9 cellular contexts compared by ENCODE assay signal in the genomic region with DNA sequence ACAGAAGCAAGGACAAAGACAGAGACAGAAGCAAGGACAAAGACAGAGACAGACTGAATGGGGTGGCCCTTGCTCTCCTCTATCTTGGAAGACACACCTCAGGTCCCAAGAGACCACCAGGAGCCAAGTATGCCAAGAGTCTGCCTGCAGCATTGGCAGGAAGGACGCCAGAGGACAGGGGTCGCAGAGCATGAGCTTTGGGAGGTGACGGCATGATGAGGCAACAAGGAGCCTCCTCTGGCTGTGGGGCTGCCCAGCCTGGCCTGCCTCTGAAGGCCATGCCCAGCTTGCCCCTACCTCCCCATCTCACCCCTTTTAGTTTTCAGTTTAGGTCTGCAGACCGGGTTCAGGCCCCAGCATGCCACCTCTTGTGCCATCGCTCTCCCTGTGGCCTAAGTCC. TPM values are rescaled to one million over a fixed set of nuclear protein-coding genes. Genes with fewer than 3 reads are reported as not detected.
DNase-seq lines count a peak whose midpoint lies in the region; ATAC-seq and TF ChIP-seq lines count a peak whose summit lies in the region.
"Had no signal": no experiment of that assay in that cellular context is flagged by ENCODE, and none has a peak within 500 bp of the region (broad histone marks: within the 10 kb centered on the region; RNA-seq: fewer than 3 reads in every experiment).

No MANE protein-coding gene starts in this region.

- H3K27me3 ChIP-seq in heart left ventricle: no peaks in the 10 kb centered on the region
- no peaks in the 10 kb centered on the region for H3K27me3 ChIP-seq in neural progenitor cell
- H3K27me3 ChIP-seq in aorta (ENCODE audit: control insufficient read depth in 1 of 2, insufficient read depth in 2 of 2, low read length in 1 of 2): no peaks in the 10 kb centered on the region

- no peaks in the 10 kb centered on the region for H3K9me3 Mint-ChIP-seq in neural progenitor cell

- H3K9me3 ChIP-seq in heart left ventricle (no peaks in the 10 kb centered on the region), neural progenitor cell (ENCODE audit: low read depth) (no peaks in the 10 kb centered on the region), aorta (ENCODE audit: control insufficient read depth, low read length) (no peaks in the 10 kb centered on the region)

- H3K4me3 Mint-ChIP-seq in neural progenitor cell: peak overlapping the region; percentile 44

- 56 to 77% (median 68%) methylated on average over 5 of the region's 5 CpGs for WGBS in heart left ventricle, 4 donors
- WGBS in aorta, 2 donors: 20 to 30% methylated on average over 5 of the region's 5 CpGs

- peaks cover 71% of the 10 kb centered on the region for H3K4me1 Mint-ChIP-seq in neural progenitor cell

- no peaks in the 10 kb centered on the region for H4K20me1 ChIP-seq in neural progenitor cell (ENCODE audit: low read depth)

- no peak for TF ChIP-seq POLR2A in heart left ventricle (IDR thresholded peaks at IDR 0.05)

- no peak for DNase-seq in heart left ventricle
- DNase-seq in left ventricle myocardium superior: no peak
- DNase-seq in fibroblast of gingiva (ENCODE audit: low read depth): peak; percentile 70
- DNase-seq in neural progenitor cell (ENCODE audit: low spot score): no peak
- no peak for DNase-seq in aorta
- DNase-seq in CD1c-positive myeloid dendritic cell (ENCODE audit: extremely low spot score): no peak
- no peak for DNase-seq in NCI-H1048 (lab: John Stamatoyannopoulos, UW)
- no peak for DNase-seq in SIG-M5 treated with dmso at 0.1 percent for 504 hours (lab: John Stamatoyannopoulos, UW; ENCODE audit: unreplicated experiment)

- peak overlapping the region; percentile 69 to 96 (median 86) for H3K27ac ChIP-seq in heart left ventricle
- H3K27ac ChIP-seq in neural progenitor cell: no peak overlapping the region
- H3K27ac ChIP-seq in aorta (ENCODE audit: low read depth in 1 of 2, low read length in 2 of 2): peak overlapping the region in 1 of 2 donors; percentile 89
- H3K27ac ChIP-seq: KMS-11 had no signal

- H3K4me3 ChIP-seq in heart left ventricle: peak overlapping the region in 2 of 12 donors; percentile 1 to 32
- H3K4me3 ChIP-seq in neural progenitor cell: no peak overlapping the region
- no peak overlapping the region for H3K4me3 ChIP-seq in aorta (ENCODE audit: low read length in 2 of 2)

- peaks cover 0 to 50% (median 4%) of the 10 kb centered on the region in 9 donors for H3K36me3 ChIP-seq in heart left ventricle
- no peaks in the 10 kb centered on the region for H3K36me3 ChIP-seq in neural progenitor cell
- no peaks in the 10 kb centered on the region for H3K36me3 ChIP-seq in aorta (ENCODE audit: control insufficient read depth in 1 of 2, insufficient read depth in 2 of 2, low read length in 1 of 2)

- peaks cover 12% of the 10 kb centered on the region for H3K27me3 Mint-ChIP-seq in neural progenitor cell (ENCODE audit: insufficient read depth, low read depth)

- TF ChIP-seq CTCF in heart left ventricle (IDR thresholded peaks at IDR 0.05): no peak
- TF ChIP-seq CTCF in neural progenitor cell (IDR thresholded peaks at IDR 0.05): no peak

- H3K79me2 ChIP-seq in neural progenitor cell (ENCODE audit: low read depth): no peaks in the 10 kb centered on the region

- H3K4me2 ChIP-seq in neural progenitor cell: peak overlapping the region; percentile 67
- H3K4me2 ChIP-seq: KMS-11 had no signal

- peak overlapping the region; percentile 91 for H3K27ac Mint-ChIP-seq in neural progenitor cell

- ATAC-seq in heart left ventricle (no peak), left ventricle myocardium superior (no peak), aorta (ENCODE audit: low FRiP score) (peak; percentile 40)

- H3K36me3 Mint-ChIP-seq in neural progenitor cell: no peaks in the 10 kb centered on the region

- H3K9ac ChIP-seq in neural progenitor cell: no peak overlapping the region
- H3K9ac ChIP-seq: KMS-11 had no signal

- intact Hi-C loops in heart left ventricle (cut with DNase I): loop anchor here in 4 of 10 donors (10.0 kb wide), 2 partner anchors 217 to 297 kb away; a partner anchor contains a TSS
- intact Hi-C loops in left ventricle myocardium superior (cut with micrococcal nuclease): no loop called here
- intact Hi-C loops in aorta (cut with DNase I): loop anchor here in 1 of 2 donors (2.0 to 5.0 kb wide), 2 partner anchors 17 to 884 kb away; a partner anchor contains a TSS

- no peak overlapping the region for H2AFZ ChIP-seq in neural progenitor cell (replicated peaks)

- peaks cover 7% of the 10 kb centered on the region for H3F3A ChIP-seq in neural progenitor cell (ENCODE audit: low read depth)

- H3K4me1 ChIP-seq in heart left ventricle: peaks cover 2 to 98% (median 62%) of the 10 kb centered on the region in 12 donors
- peaks cover 55% of the 10 kb centered on the region for H3K4me1 ChIP-seq in neural progenitor cell
- H3K4me1 ChIP-seq in aorta (ENCODE audit: control insufficient read depth in 1 of 2, insufficient read depth in 2 of 2, low read length in 2 of 2): peaks cover 2 to 5% of the 10 kb centered on the region in 2 donors

RNA-seq across cellular contexts. Expression of a gene that starts 17.6 kb away (rescaled TPM):
- total RNA-seq in heart left ventricle: 100 to 1,000 TPM in 3 of 9 donors, 10 to 100 TPM in 6; 28.3 to 112 (median 45.6) TPM
- 10 to 100 TPM; 27.6 to 53.1 TPM for polyA plus RNA-seq in heart left ventricle
- total RNA-seq in left ventricle myocardium superior: 47.8 TPM
- total RNA-seq in neural progenitor cell (ENCODE audit: low replicate concordance): 8.9 and 16.6 TPM in 2 replicates
- 100 to 1,000 TPM; 217 to 360 TPM for total RNA-seq in aorta
- 100 to 1,000 TPM in 1 of 2 donors, 10 to 100 TPM in 1; 44.0 to 353 TPM for polyA plus RNA-seq in aorta

RNA-seq across cellular contexts. Expression of a gene that starts 28.6 kb away (rescaled TPM):
- under 1 TPM in 2 of 9 donors, not detected in 7; 0.29 TPM for total RNA-seq in heart left ventricle
- under 1 TPM in 1 of 2 donors, not detected in 1; 0.17 TPM for polyA plus RNA-seq in heart left ventricle
- total RNA-seq in left ventricle myocardium superior: not detected
- total RNA-seq in neural progenitor cell (ENCODE audit: low replicate concordance): not detected in 2 replicates
- not detected for total RNA-seq in aorta
- polyA plus RNA-seq in aorta: 10 to 100 TPM in 1 of 2 donors, under 1 TPM in 1; 0.69 to 30.2 TPM

RNA-seq across cellular contexts. Expression of a gene that starts 51.6 kb away (rescaled TPM):
- total RNA-seq in heart left ventricle: 100 to 1,000 TPM in 1 of 9 donors, 10 to 100 TPM in 6, 1 to 10 TPM in 2; 5.8 to 143 (median 12.0) TPM
- polyA plus RNA-seq in heart left ventricle: 1 to 10 TPM; 5.0 to 5.6 TPM
- total RNA-seq in left ventricle myocardium superior: 20.1 TPM
- total RNA-seq in neural progenitor cell (ENCODE audit: low replicate concordance): not detected in 2 replicates
- total RNA-seq in aorta: 100 to 1,000 TPM in 1 of 2 donors, 10 to 100 TPM in 1; 35.3 to 125 TPM
- polyA plus RNA-seq in aorta: 10 to 100 TPM in 1 of 2 donors, 1 to 10 TPM in 1; 3.4 to 15.0 TPM

RNA-seq across cellular contexts. Expression of a gene that starts 51.9 kb away (rescaled TPM):
- total RNA-seq in heart left ventricle (not detected), left ventricle myocardium superior (not detected), neural progenitor cell (ENCODE audit: low replicate concordance) (not detected in 2 replicates), aorta (not detected)
- polyA plus RNA-seq in heart left ventricle (not detected), aorta (under 1 TPM; 0.25 to 0.41 TPM)
